1 cellular context compared by ENCODE assay signal in genomic region chr12:31121022-31121728, GRCh38.
TF ChIP-seq lines count a peak whose summit lies in the region.

No MANE protein-coding gene starts in this region.

TF ChIP-seq in GM23338, 12 proteins besides CTCF, POLR2A, EP300 and RAD21:
- TF ChIP-seq CREB1 (CRISPR knock-in tag; IDR thresholded peaks at IDR 0.05; ENCODE audit: low read depth): 0 out of 2 replicates have a peak, but pooled peaks have one; percentile 9
